Comparison of ENCODE assay signal across 8 cellular contexts in genomic region chr1:154974808-154975408, GRCh38.
DNase-seq lines count a peak whose midpoint lies in the region; ATAC-seq lines count a peak whose summit lies in the region.

No MANE protein-coding gene starts in this region.

- DNase-seq in NCI-H510A (lab: John Stamatoyannopoulos, UW) (peak; percentile 88), dedifferentiated amniotic fluid mesenchymal stem cell (ENCODE audit: extremely low spot score) (peak; percentile 89), left kidney (ENCODE audit: low read depth, low spot score) (peak; percentile 99)
- peak; percentile 83 to 94 for DNase-seq in activated CD4-positive, alpha-beta T cell treated with anti-CD3 and anti-CD28 coated beads for 24 hours (ENCODE audit: low read depth in 2 of 2)
- DNase-seq in stimulated activated CD4-positive, alpha-beta T cell treated with anti-CD3 and anti-CD28 coated beads, Interleukin-2, amount 100 ng/mL, for 24 hours = peak; percentile 93 to 94

- H3K9me3 ChIP-seq in BLaER1 = no peaks in the 10 kb centered on the region

- no peaks in the 10 kb centered on the region for H3K27me3 ChIP-seq in BLaER1

- peak overlapping the region; percentile 78 for H3K4me3 ChIP-seq in BLaER1

- peak overlapping the region; percentile 98 for H3K4me2 ChIP-seq in BLaER1

- H3K4me1 ChIP-seq in BLaER1 = peaks cover 62% of the 10 kb centered on the region

- ATAC-seq in GM19324 (IDR thresholded peaks at IDR 0.05; ENCODE audit: low FRiP score, unreplicated experiment) (peak; percentile 61), HG03442 (IDR thresholded peaks at IDR 0.05; ENCODE audit: unreplicated experiment) (peak; percentile 32)

- peaks cover 26% of the 10 kb centered on the region for H3K36me3 ChIP-seq in BLaER1

- H3K27ac ChIP-seq in BLaER1 = peak overlapping the region; percentile 81

- H3K9ac ChIP-seq in BLaER1 = peak overlapping the region; percentile 91

- H4K20me1 ChIP-seq in BLaER1 = peaks cover 51% of the 10 kb centered on the region

Comparison
In these comparisons a context has a peak if more than half of its experiments do, and no peak if none do; other contexts are left out.
1. Peak in every context shown above with its lines: DNase-seq, ATAC-seq, H3K4me3 ChIP-seq and H3K27ac ChIP-seq.